ENCODE assay signal across 23 cellular contexts in genomic region chr16:88869673-88869980, GRCh38. TPM values are rescaled to one million over a fixed set of nuclear protein-coding genes. Genes with fewer than 3 reads are reported as not detected.
DNase-seq lines count a peak whose midpoint lies in the region; ATAC-seq, FAIRE-seq and TF ChIP-seq lines count a peak whose summit lies in the region.
"Had no signal": no experiment of that assay in that cellular context is flagged by ENCODE, and none has a peak within 500 bp of the region (broad histone marks: within the 10 kb centered on the region; RNA-seq: fewer than 3 reads in every experiment).

No MANE protein-coding gene starts in this region.

- peak; percentile 46 for DNase-seq in AG20443 (ENCODE audit: low spot score)
- peak; percentile 34 for DNase-seq in M059J (ENCODE audit: low read depth)
- DNase-seq in H1 (ENCODE audit: low read depth in 1 of 2, low spot score in 2 of 2), result no peak
- DNase-seq in right cardiac atrium, result peak; percentile 68 to 78 (median 72)
- DNase-seq in superior temporal gyrus (ENCODE audit: extremely low spot score), result no peak
- DNase-seq in testis, result no peak
- DNase-seq in stimulated activated naive CD8-positive, alpha-beta T cell treated with anti-CD3 and anti-CD28 coated beads, Interleukin-15, Interleukin-2, amounts not matched to agents 100 U/mL and 50 U/mL, for 24 hours, result no peak
- DNase-seq: CD8-positive, alpha-beta T cell; DMS53; EL; Karpas-422; MM.1S; NCI-H1092 treated with DMSO at 0.1 percent for 48 hours; NCI-H2081 treated with DMSO at 0.1 percent for 48 hours; NCI-H510A; NCI-H774; SIG-M5 had no signal

- no peak overlapping the region for H2AK5ac ChIP-seq in H1 (ENCODE audit: low read depth, low read length)

- no peak overlapping the region for H3K9ac ChIP-seq in H1 (replicated peaks in 1 of 4; ENCODE audit: extremely low read depth in 1 of 4, low read depth in 3 of 4, low read length in 3 of 4)

- H2BK15ac ChIP-seq in H1 (ENCODE audit: low read length), result no peak overlapping the region

- no peaks in the 10 kb centered on the region for H3K79me1 ChIP-seq in H1 (ENCODE audit: low read depth, low read length)

- H3K36me3 ChIP-seq in H1 (ENCODE audit: control insufficient read depth in 2 of 4, insufficient read depth in 4 of 4, low read length in 3 of 4) (no peaks in the 10 kb centered on the region), testis (ENCODE audit: low read depth, missing control alignments) (no peaks in the 10 kb centered on the region)

- 85% methylated on average over 9 of the region's 9 CpGs; no CpG with 5 or more reads in 1 of the 2 experiments for WGBS in H1 (ENCODE audit: extremely low coverage in 1 of 2, insufficient coverage in 1 of 2, insufficient read length in 1 of 2, insufficient replicate concordance in 2 of 2, low coverage in 1 of 2, low lambda C conversion rate in 2 of 2, missing lambda C conversion rate in 1 of 2), 2 experiments
- WGBS in right cardiac atrium, result 69% methylated on average over 9 of the region's 9 CpGs
- 85 to 92% methylated on average over 9 of the region's 9 CpGs for WGBS in testis, 2 donors

- no peak overlapping the region for H3K23ac ChIP-seq in H1 (ENCODE audit: insufficient read length)

- H2BK20ac ChIP-seq in H1 (ENCODE audit: low read length), result no peak overlapping the region

- H2AFZ ChIP-seq in H1 (ENCODE audit: low read length), result no peak overlapping the region

- no peak overlapping the region for H2BK120ac ChIP-seq in H1 (replicated peaks; ENCODE audit: low read depth, low read length)

- no peak overlapping the region for H4K91ac ChIP-seq in H1 (replicated peaks; ENCODE audit: insufficient read length, low read length)

- no peak overlapping the region for H3K4me2 ChIP-seq in H1 (ENCODE audit: insufficient read depth in 1 of 2, low read depth in 2 of 2, low read length in 2 of 2)

- no peaks in the 10 kb centered on the region; a peak in 1 of 7 replicates for H3K4me1 ChIP-seq in H1 (replicated peaks in 1 of 4; ENCODE audit: control insufficient read depth in 3 of 4, insufficient read depth in 4 of 4, low read length in 3 of 4)
- no peaks in the 10 kb centered on the region for H3K4me1 ChIP-seq in right cardiac atrium (ENCODE audit: control insufficient read depth, insufficient read depth, low read length)
- peaks cover 4% of the 10 kb centered on the region for H3K4me1 ChIP-seq in testis

- CTCF ChIA-PET in H1 (lab: Charles Lee; ENCODE audit: partially characterized antibody), result interaction anchor here (0.6 to 4.1 kb wide), 4 partner anchors 9 to 847 kb away, joined by 3 to 18 read pairs (median 6); no protein-coding TSS in a partner anchor

- H4K20me1 ChIP-seq in H1 (replicated peaks in 1 of 2; ENCODE audit: control insufficient read depth in 1 of 2, insufficient read depth in 2 of 2, low read length in 2 of 2), result no peaks in the 10 kb centered on the region

- H3K23me2 ChIP-seq in H1 (ENCODE audit: low read depth, low read length), result no peaks in the 10 kb centered on the region

- no peaks in the 10 kb centered on the region for H3K79me2 ChIP-seq in H1 (ENCODE audit: control insufficient read depth in 1 of 2, insufficient read depth in 2 of 2, low read length in 2 of 2)

- TF ChIP-seq CTCF in H1 (IDR thresholded peaks at IDR 0.05; ENCODE audit: control extremely low read depth in 1 of 3, insufficient read depth in 1 of 3, low read depth in 1 of 3, low read length in 3 of 3) (no peak), testis (IDR thresholded peaks at IDR 0.05) (no peak)

- H3K27me3 ChIP-seq in H1 (replicated peaks in 1 of 4; ENCODE audit: control insufficient read depth in 3 of 4, extremely low read depth in 1 of 4, insufficient read depth in 3 of 4, low read length in 3 of 4) (no peaks in the 10 kb centered on the region), right cardiac atrium (ENCODE audit: control insufficient read depth, insufficient read depth) (no peaks in the 10 kb centered on the region), testis (no peaks in the 10 kb centered on the region)

- no peak overlapping the region for H3K56ac ChIP-seq in H1 (replicated peaks; ENCODE audit: insufficient read length, low read depth, low read length)

- H4K5ac ChIP-seq in H1 (ENCODE audit: insufficient read length, low read depth, low read length), result no peak overlapping the region

- H2BK5ac ChIP-seq in H1 (ENCODE audit: low read depth, low read length), result no peak overlapping the region

- H3K4me3 ChIP-seq in H1 (ENCODE audit: extremely low read depth in 1 of 4, insufficient read depth in 2 of 4, low read depth in 3 of 4, low read length in 4 of 4), result no peak overlapping the region
- H3K4me3 ChIP-seq in right cardiac atrium (ENCODE audit: low read length), result no peak overlapping the region
- no peak overlapping the region for H3K4me3 ChIP-seq in testis
- H3K4me3 ChIP-seq: BLaER1 treated with 17β-estradiol and CSF1 and Interleukin-3, amounts not matched to agents 10 nM and 100 nM had no signal

- POLR2A ChIA-PET in H1 (lab: Charles Lee; ENCODE audit: partially characterized antibody), result no interaction called here

- no peak overlapping the region for H3K14ac ChIP-seq in H1 (ENCODE audit: insufficient read length)

- H3K27ac ChIP-seq in H1 (ENCODE audit: low read depth, low read length) (no peak overlapping the region), right cardiac atrium (ENCODE audit: low read length) (no peak overlapping the region), testis (no peak overlapping the region)
- H3K27ac ChIP-seq: BLaER1 treated with 17β-estradiol and CSF1 and Interleukin-3, amounts not matched to agents 10 nM and 100 nM had no signal

- peak overlapping the region; percentile 81; the same call in 1 of the 2 replicates for H4K8ac ChIP-seq in H1 (ENCODE audit: extremely low read depth, insufficient read depth, low read length)

- no peak for FAIRE-seq in H1 (lab: Jason Lieb, UNC)
- FAIRE-seq: A204.1, H54, HepG2 had no signal

- TF ChIP-seq RAD21 in H1 (IDR thresholded peaks at IDR 0.05 in 1 of 2, conservative IDR thresholded peaks at IDR 0.05 in 1 of 2; ENCODE audit: low read depth in 2 of 2, low read length in 2 of 2), result no peak

- no peak overlapping the region for H3K18ac ChIP-seq in H1 (ENCODE audit: extremely low read depth, low read length)

- no peak for TF ChIP-seq EP300 in H1 (IDR thresholded peaks at IDR 0.05; ENCODE audit: borderline replicate concordance in 1 of 2, low read depth in 2 of 2, low read length in 2 of 2)

- no peak overlapping the region for H2BK12ac ChIP-seq in H1 (ENCODE audit: low read depth, low read length)

- peak; percentile 37 to 67 for ATAC-seq in right cardiac atrium
- ATAC-seq in stimulated activated naive CD8-positive, alpha-beta T cell treated with anti-CD3 and anti-CD28 coated beads, Interleukin-15, Interleukin-2, amounts not matched to agents 100 U/mL and 50 U/mL, for 24 hours, result no peak
- ATAC-seq in HG02870 (IDR thresholded peaks at IDR 0.05; ENCODE audit: unreplicated experiment), result no peak
- ATAC-seq: CD8-positive, alpha-beta T cell; HepG2; SK-N-SH treated with all-trans-retinoic acid at 6 μM for 48 hours had no signal

- H3K9me3 ChIP-seq in H1 (ENCODE audit: insufficient read depth in 2 of 2, low read depth in 1 of 2, low read length in 1 of 2) (no peaks in the 10 kb centered on the region), right cardiac atrium (ENCODE audit: control insufficient read depth, low read length) (no peaks in the 10 kb centered on the region), testis (no peaks in the 10 kb centered on the region)
- H3K9me3 ChIP-seq: BLaER1 treated with 17β-estradiol and CSF1 and Interleukin-3, amounts not matched to agents 10 nM and 100 nM had no signal

- intact Hi-C loops in right cardiac atrium (cut with DNase I), result no loop called here
- intact Hi-C loops in testis (cut with DNase I; ENCODE audit: low total_unique reads), result no loop called here

- TF ChIP-seq POLR2A in H1 (IDR thresholded peaks at IDR 0.05; ENCODE audit: control extremely low read depth in 1 of 2, low read depth in 2 of 2, low read length in 2 of 2) (no peak), testis (IDR thresholded peaks at IDR 0.05) (no peak)

- no peak overlapping the region for H3K4ac ChIP-seq in H1 (replicated peaks; ENCODE audit: insufficient read length, low read depth, low read length)

RNA-seq across cellular contexts. Expression of gene PABPN1L, which starts 3.2 kb away (rescaled TPM):
- not detected in 2 replicates for total RNA-seq in M059J (2014; rRNA removed; shearing (Covaris generic))
- total RNA-seq in H1 (2021; fragmentation: NEBNext Ultra II Directional; extraction: Animal tissue kit (Norgen Biotek cat#: 25700)), result not detected in 2 replicates
- polyA plus RNA-seq in H1 (2011; rRNA removed) (not detected in 2 replicates), right cardiac atrium (not detected), testis (ENCODE audit: insufficient read depth, low read depth, low replicate concordance) (0.34 TPM)
- polyA plus RNA-seq in H1 (2011; cell fraction: cytosol; rRNA removed), result not detected
- polyA plus RNA-seq in H1 (2011; cell fraction: nucleus; rRNA removed), result 0.20 TPM
- polyA plus RNA-seq in H1 (2012, experiment 1 of 2), result 0.17 TPM in 1 of 4 replicates, not detected in the others
- not detected for polyA plus RNA-seq in H1 (2012, experiment 2 of 2)
- polyA plus RNA-seq in H1 (2013, experiment 1 of 2), result not detected
- polyA plus RNA-seq in H1 (2013, experiment 2 of 2), result not detected
- polyA minus RNA-seq in H1 (2011; rRNA and poly(A)+ RNA removed), result not detected in 2 replicates
- not detected for polyA minus RNA-seq in H1 (2011; cell fraction: cytosol; rRNA and poly(A)+ RNA removed)
- polyA minus RNA-seq in H1 (2011; cell fraction: nucleus; rRNA and poly(A)+ RNA removed), result not detected
- total RNA-seq in right cardiac atrium (not detected), testis (under 1 TPM in 1 of 2 donors, not detected in 1; 0.93 TPM)
- total RNA-seq: CD8-positive, alpha-beta T cell; HepG2 had no signal
- polyA plus RNA-seq: HepG2 had no signal

RNA-seq across cellular contexts. Expression of gene TRAPPC2L, which starts 12.7 kb away (rescaled TPM):
- total RNA-seq in M059J (2014; rRNA removed; shearing (Covaris generic)), result 36.8 and 48.4 TPM in 2 replicates
- 94.0 and 98.7 TPM in 2 replicates for total RNA-seq in H1 (2021; fragmentation: NEBNext Ultra II Directional; extraction: Animal tissue kit (Norgen Biotek cat#: 25700))
- 113 and 133 TPM in 2 replicates for polyA plus RNA-seq in H1 (2011; rRNA removed)
- polyA plus RNA-seq in H1 (2011; cell fraction: cytosol; rRNA removed), result 98.2 TPM
- 131 TPM for polyA plus RNA-seq in H1 (2011; cell fraction: nucleus; rRNA removed)
- polyA plus RNA-seq in H1 (2012, experiment 1 of 2), result 129 to 276 TPM (median 222 TPM) in 4 replicates
- 213 TPM for polyA plus RNA-seq in H1 (2012, experiment 2 of 2)
- 84.6 TPM for polyA plus RNA-seq in H1 (2013, experiment 1 of 2)
- polyA plus RNA-seq in H1 (2013, experiment 2 of 2), result 84.6 TPM
- polyA minus RNA-seq in H1 (2011; rRNA and poly(A)+ RNA removed), result 61.8 and 63.2 TPM in 2 replicates
- polyA minus RNA-seq in H1 (2011; cell fraction: cytosol; rRNA and poly(A)+ RNA removed), result 31.9 TPM
- 47.8 TPM for polyA minus RNA-seq in H1 (2011; cell fraction: nucleus; rRNA and poly(A)+ RNA removed)
- total RNA-seq in right cardiac atrium, result 10 to 100 TPM; 45.5 to 61.5 (median 55.0) TPM
- 43.7 TPM for polyA plus RNA-seq in right cardiac atrium
- total RNA-seq in testis, result 10 to 100 TPM; 58.3 to 59.8 TPM
- 216 TPM for polyA plus RNA-seq in testis (ENCODE audit: insufficient read depth, low read depth, low replicate concordance)

RNA-seq across cellular contexts. Expression of gene GALNS, which starts 12.9 kb away (rescaled TPM):
- 28.9 and 34.1 TPM in 2 replicates for total RNA-seq in M059J (2014; rRNA removed; shearing (Covaris generic))
- total RNA-seq in H1 (2021; fragmentation: NEBNext Ultra II Directional; extraction: Animal tissue kit (Norgen Biotek cat#: 25700)), result 17.8 and 22.4 TPM in 2 replicates
- polyA plus RNA-seq in H1 (2011; rRNA removed), result 8.9 and 12.7 TPM in 2 replicates
- polyA plus RNA-seq in H1 (2011; cell fraction: cytosol; rRNA removed), result 9.8 TPM
- polyA plus RNA-seq in H1 (2011; cell fraction: nucleus; rRNA removed), result 28.1 TPM
- 15.7 to 17.2 TPM (median 16.7 TPM) in 4 replicates for polyA plus RNA-seq in H1 (2012, experiment 1 of 2)
- 11.6 TPM for polyA plus RNA-seq in H1 (2012, experiment 2 of 2)
- 14.6 TPM for polyA plus RNA-seq in H1 (2013, experiment 1 of 2)
- polyA plus RNA-seq in H1 (2013, experiment 2 of 2), result 15.0 TPM
- 7.5 and 10.5 TPM in 2 replicates for polyA minus RNA-seq in H1 (2011; rRNA and poly(A)+ RNA removed)
- 10.6 TPM for polyA minus RNA-seq in H1 (2011; cell fraction: cytosol; rRNA and poly(A)+ RNA removed)
- polyA minus RNA-seq in H1 (2011; cell fraction: nucleus; rRNA and poly(A)+ RNA removed), result 22.3 TPM
- 10 to 100 TPM; 17.6 to 22.3 (median 18.8) TPM for total RNA-seq in right cardiac atrium
- 21.0 TPM for polyA plus RNA-seq in right cardiac atrium
- 10 to 100 TPM; 65.3 to 94.4 TPM for total RNA-seq in testis
- polyA plus RNA-seq in testis (ENCODE audit: insufficient read depth, low read depth, low replicate concordance), result 55.9 TPM

RNA-seq across cellular contexts. Expression of gene APRT, which starts 57.9 kb away (rescaled TPM):
- total RNA-seq in M059J (2014; rRNA removed; shearing (Covaris generic)), result 136 and 151 TPM in 2 replicates
- 221 and 244 TPM in 2 replicates for total RNA-seq in H1 (2021; fragmentation: NEBNext Ultra II Directional; extraction: Animal tissue kit (Norgen Biotek cat#: 25700))
- polyA plus RNA-seq in H1 (2011; rRNA removed), result 267 and 272 TPM in 2 replicates
- polyA plus RNA-seq in H1 (2011; cell fraction: cytosol; rRNA removed), result 183 TPM
- polyA plus RNA-seq in H1 (2011; cell fraction: nucleus; rRNA removed), result 229 TPM
- 277 to 336 TPM (median 307 TPM) in 4 replicates for polyA plus RNA-seq in H1 (2012, experiment 1 of 2)
- 319 TPM for polyA plus RNA-seq in H1 (2012, experiment 2 of 2)
- polyA plus RNA-seq in H1 (2013, experiment 1 of 2), result 268 TPM
- 292 TPM for polyA plus RNA-seq in H1 (2013, experiment 2 of 2)
- polyA minus RNA-seq in H1 (2011; rRNA and poly(A)+ RNA removed), result 35.1 and 46.4 TPM in 2 replicates
- 153 TPM for polyA minus RNA-seq in H1 (2011; cell fraction: cytosol; rRNA and poly(A)+ RNA removed)
- polyA minus RNA-seq in H1 (2011; cell fraction: nucleus; rRNA and poly(A)+ RNA removed), result 113 TPM
- 10 to 100 TPM; 40.8 to 65.8 (median 50.7) TPM for total RNA-seq in right cardiac atrium
- polyA plus RNA-seq in right cardiac atrium, result 82.0 TPM
- 10 to 100 TPM; 62.1 to 82.1 TPM for total RNA-seq in testis
- polyA plus RNA-seq in testis (ENCODE audit: insufficient read depth, low read depth, low replicate concordance), result 86.0 TPM

Comparison
In these comparisons a context has a peak if more than half of its experiments do, and no peak if none do; other contexts are left out.
1. DNase-seq: peak in AG20443 (single experiment), M059J (single experiment) and right cardiac atrium (3 of 3); none in H1 (0 of 2), superior temporal gyrus (single experiment), testis (single experiment) and stimulated activated naive CD8-positive, alpha-beta T cell treated with anti-CD3 and anti-CD28 coated beads, Interleukin-15, Interleukin-2, amounts not matched to agents 100 U/mL and 50 U/mL, for 24 hours (single experiment).
2. ATAC-seq: peak in right cardiac atrium (2 of 2); none in stimulated activated naive CD8-positive, alpha-beta T cell treated with anti-CD3 and anti-CD28 coated beads, Interleukin-15, Interleukin-2, amounts not matched to agents 100 U/mL and 50 U/mL, for 24 hours (single experiment) and HG02870 (single experiment).